Comparison of ENCODE assay signal across 9 cellular contexts in the genomic region with DNA sequence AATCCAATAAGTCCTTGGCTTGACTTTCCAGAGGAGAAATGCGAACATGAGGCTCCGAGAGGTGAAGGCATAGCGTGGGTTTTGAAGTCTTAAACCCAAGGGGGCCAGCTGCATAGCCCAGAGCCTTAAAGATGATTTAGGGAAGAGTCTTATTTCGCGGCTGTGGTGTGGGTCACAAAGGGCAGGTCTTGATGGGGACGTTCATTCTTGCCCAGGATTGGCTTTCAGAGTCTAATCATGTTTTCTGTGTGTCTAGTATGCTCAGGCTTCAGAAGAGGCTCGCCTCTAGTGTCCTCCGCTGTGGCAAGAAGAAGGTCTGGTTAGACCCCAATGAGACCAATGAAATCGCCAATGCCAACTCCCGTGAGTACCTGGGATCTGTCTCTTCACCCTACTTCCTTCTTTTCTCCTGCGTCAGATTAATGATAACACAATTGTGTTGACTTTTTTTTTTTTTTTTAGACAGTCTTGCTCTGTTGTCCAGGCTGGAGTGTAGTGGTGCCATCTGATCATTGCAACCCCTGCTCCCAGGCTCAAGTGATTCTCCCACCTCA. TPM values are rescaled to one million over a fixed set of nuclear protein-coding genes. Genes with fewer than 3 reads are reported as not detected.
DNase-seq lines count a peak whose midpoint lies in the region; ATAC-seq, FAIRE-seq and TF ChIP-seq lines count a peak whose summit lies in the region.
"Had no signal": no experiment of that assay in that cellular context is flagged by ENCODE, and none has a peak within 500 bp of the region (broad histone marks: within the 10 kb centered on the region; RNA-seq: fewer than 3 reads in every experiment).

No MANE protein-coding gene starts in this region.

- peak overlapping the region; percentile 99 to 100 for H3K27ac ChIP-seq in kidney (ENCODE audit: low read depth in 2 of 2, low read length in 2 of 2)
- peak overlapping the region; percentile 97 for H3K27ac ChIP-seq in testis

- H3K9me3 ChIP-seq in kidney (ENCODE audit: control insufficient read depth in 1 of 2, low read length in 2 of 2) = no peaks in the 10 kb centered on the region
- H3K9me3 ChIP-seq in testis = no peaks in the 10 kb centered on the region

- DNase-seq in activated CD4-positive, alpha-beta T cell treated with anti-CD3 and anti-CD28 coated beads for 36 hours = no peak
- no peak for DNase-seq in activated CD4-positive, alpha-beta T cell treated with anti-CD3 and anti-CD28 coated beads for 1 hour
- no peak for DNase-seq in activated T-helper 2 cell treated with anti-CD3 and anti-CD28 coated beads, Interferon-gamma antibody, Interleukin-2, Interleukin-4, amounts not matched to agents 10 μg/mL and 5 μg/mL and 100 μg/mL, durations not matched to agents 14 hours and 24 hours and 36 hours (ENCODE audit: low spot score)
- DNase-seq in kidney (no peak), testis (no peak), RKO (ENCODE audit: low spot score) (no peak)
- DNase-seq in stimulated activated CD4-positive, alpha-beta T cell treated with anti-CD3 and anti-CD28 coated beads, Interleukin-2, amount 100 ng/mL, for 48 hours = no peak

- POLR2A ChIA-PET in activated CD4-positive, alpha-beta T cell treated with anti-CD3 and anti-CD28 coated beads for 36 hours (lab: Charles Lee) = no interaction called here

- H3K9me3 Mint-ChIP-seq in activated CD4-positive, alpha-beta T cell treated with anti-CD3 and anti-CD28 coated beads for 36 hours (ENCODE audit: low read depth) = no peaks in the 10 kb centered on the region
- H3K9me3 Mint-ChIP-seq in activated T-helper 2 cell treated with anti-CD3 and anti-CD28 coated beads, Interferon-gamma antibody, Interleukin-2, Interleukin-4, amounts not matched to agents 10 μg/mL and 5 μg/mL and 100 μg/mL, durations not matched to agents 14 hours and 24 hours and 36 hours = no peaks in the 10 kb centered on the region

- H3K4me1 Mint-ChIP-seq in activated CD4-positive, alpha-beta T cell treated with anti-CD3 and anti-CD28 coated beads for 36 hours = peaks cover 51% of the 10 kb centered on the region
- peaks cover 34% of the 10 kb centered on the region for H3K4me1 Mint-ChIP-seq in activated T-helper 2 cell treated with anti-CD3 and anti-CD28 coated beads, Interferon-gamma antibody, Interleukin-2, Interleukin-4, amounts not matched to agents 10 μg/mL and 5 μg/mL and 100 μg/mL, durations not matched to agents 14 hours and 24 hours and 36 hours (ENCODE audit: low read depth)

- 23 to 31% methylated on average over 11 of the region's 11 CpGs for WGBS in testis, 2 donors

- peak overlapping the region; percentile 98 for H3K4me3 Mint-ChIP-seq in activated CD4-positive, alpha-beta T cell treated with anti-CD3 and anti-CD28 coated beads for 36 hours
- H3K4me3 Mint-ChIP-seq in activated T-helper 2 cell treated with anti-CD3 and anti-CD28 coated beads, Interferon-gamma antibody, Interleukin-2, Interleukin-4, amounts not matched to agents 10 μg/mL and 5 μg/mL and 100 μg/mL, durations not matched to agents 14 hours and 24 hours and 36 hours (ENCODE audit: low read depth) = peak overlapping the region; percentile 96

- peaks cover 53% of the 10 kb centered on the region for H3K36me3 Mint-ChIP-seq in activated CD4-positive, alpha-beta T cell treated with anti-CD3 and anti-CD28 coated beads for 36 hours (ENCODE audit: low read depth)
- peaks cover 56% of the 10 kb centered on the region for H3K36me3 Mint-ChIP-seq in activated T-helper 2 cell treated with anti-CD3 and anti-CD28 coated beads, Interferon-gamma antibody, Interleukin-2, Interleukin-4, amounts not matched to agents 10 μg/mL and 5 μg/mL and 100 μg/mL, durations not matched to agents 14 hours and 24 hours and 36 hours (ENCODE audit: low read depth)

- FAIRE-seq in kidney (lab: Jason Lieb, UNC) = no peak

- intact Hi-C loops in activated CD4-positive, alpha-beta T cell treated with anti-CD3 and anti-CD28 coated beads for 36 hours (cut with DNase I, micrococcal nuclease) = loop anchor here (1.0 to 10.0 kb wide), 7 partner anchors 47 to 500 kb away; partner anchors contain the start of genes CDK12 (in 2 of the 2), PPP1R1B (in 1 of the 2) and RPL23 (in 1 of the 2)
- intact Hi-C loops in activated T-helper 2 cell treated with anti-CD3 and anti-CD28 coated beads, Interferon-gamma antibody, Interleukin-2, Interleukin-4, amounts not matched to agents 10 μg/mL and 5 μg/mL and 100 μg/mL, durations not matched to agents 14 hours and 24 hours and 36 hours (cut with micrococcal nuclease) = no loop called here
- intact Hi-C loops in kidney (cut with DNase I) (no loop called here), testis (cut with DNase I; ENCODE audit: low total_unique reads) (no loop called here)

- H3K4me3 ChIP-seq in kidney (ENCODE audit: low read length in 2 of 2) = peak overlapping the region; percentile 96 to 98
- H3K4me3 ChIP-seq in testis = peak overlapping the region; percentile 83 to 92

- H3K36me3 ChIP-seq in kidney (ENCODE audit: control insufficient read depth in 1 of 2, insufficient read depth in 2 of 2, low read length in 2 of 2) (peaks cover 32 to 37% of the 10 kb centered on the region in 2 donors), testis (ENCODE audit: low read depth, missing control alignments) (no peaks in the 10 kb centered on the region)

- H3K27me3 Mint-ChIP-seq in activated CD4-positive, alpha-beta T cell treated with anti-CD3 and anti-CD28 coated beads for 36 hours = no peaks in the 10 kb centered on the region
- H3K27me3 Mint-ChIP-seq in activated T-helper 2 cell treated with anti-CD3 and anti-CD28 coated beads, Interferon-gamma antibody, Interleukin-2, Interleukin-4, amounts not matched to agents 10 μg/mL and 5 μg/mL and 100 μg/mL, durations not matched to agents 14 hours and 24 hours and 36 hours (ENCODE audit: low read depth) = no peaks in the 10 kb centered on the region

- H3K27ac Mint-ChIP-seq in activated CD4-positive, alpha-beta T cell treated with anti-CD3 and anti-CD28 coated beads for 36 hours = peak overlapping the region; percentile 100
- H3K27ac Mint-ChIP-seq in activated T-helper 2 cell treated with anti-CD3 and anti-CD28 coated beads, Interferon-gamma antibody, Interleukin-2, Interleukin-4, amounts not matched to agents 10 μg/mL and 5 μg/mL and 100 μg/mL, durations not matched to agents 14 hours and 24 hours and 36 hours = peak overlapping the region; percentile 98

- H3K4me1 ChIP-seq in kidney (ENCODE audit: control insufficient read depth in 1 of 2, insufficient read depth in 1 of 2, low read depth in 1 of 2, low read length in 2 of 2) (peaks cover 9 to 15% of the 10 kb centered on the region in 2 donors), testis (peaks cover 28% of the 10 kb centered on the region)

- ATAC-seq in activated CD4-positive, alpha-beta T cell treated with anti-CD3 and anti-CD28 coated beads for 36 hours = no peak
- ATAC-seq in HG02571 (IDR thresholded peaks at IDR 0.05; ENCODE audit: unreplicated experiment) = no peak

- H3K9ac ChIP-seq in kidney (ENCODE audit: low read length in 2 of 2) = peak overlapping the region; percentile 89 to 95

- no peak for TF ChIP-seq CTCF in kidney (IDR thresholded peaks at IDR 0.05; ENCODE audit: borderline replicate concordance, extremely low read depth, insufficient read depth)
- TF ChIP-seq CTCF in testis (IDR thresholded peaks at IDR 0.05) = no peak

- CTCF ChIA-PET in activated CD4-positive, alpha-beta T cell treated with anti-CD3 and anti-CD28 coated beads for 36 hours (lab: Charles Lee) = interaction anchor here (0.8 to 1.7 kb wide), 3 partner anchors 41 to 218 kb away, joined by 3 to 4 read pairs (median 4); no protein-coding TSS in a partner anchor

- no peak for TF ChIP-seq POLR2A in testis (IDR thresholded peaks at IDR 0.05)

- no peaks in the 10 kb centered on the region for H3K27me3 ChIP-seq in testis

RNA-seq across cellular contexts. Expression of gene RPL19, which starts 1.0 kb away (rescaled TPM):
- total RNA-seq in activated CD4-positive, alpha-beta T cell treated with anti-CD3 and anti-CD28 coated beads for 36 hours = 1,000 to 10,000 TPM; 2,801 to 2,985 TPM
- 2,315 and 2,339 TPM in 2 replicates for total RNA-seq in activated T-helper 2 cell treated with anti-CD3 and anti-CD28 coated beads, Interferon-gamma antibody, Interleukin-2, Interleukin-4, amounts not matched to agents 10 μg/mL and 5 μg/mL and 100 μg/mL, durations not matched to agents 14 hours and 24 hours and 36 hours
- 1,460 TPM for total RNA-seq in kidney
- polyA plus RNA-seq in kidney (ENCODE audit: insufficient read depth, low read depth, low replicate concordance) = 2,512 TPM
- total RNA-seq in testis = 1,000 to 10,000 TPM in 1 of 2 donors, 100 to 1,000 TPM in 1; 954 to 1,719 TPM
- 1,741 TPM for polyA plus RNA-seq in testis (ENCODE audit: insufficient read depth, low read depth, low replicate concordance)

RNA-seq across cellular contexts. Expression of gene CACNB1, which starts 3.6 kb away (rescaled TPM):
- 10 to 100 TPM; 11.8 to 12.3 TPM for total RNA-seq in activated CD4-positive, alpha-beta T cell treated with anti-CD3 and anti-CD28 coated beads for 36 hours
- total RNA-seq in activated T-helper 2 cell treated with anti-CD3 and anti-CD28 coated beads, Interferon-gamma antibody, Interleukin-2, Interleukin-4, amounts not matched to agents 10 μg/mL and 5 μg/mL and 100 μg/mL, durations not matched to agents 14 hours and 24 hours and 36 hours = 21.1 and 24.1 TPM in 2 replicates
- total RNA-seq in kidney (9.9 TPM), testis (10 to 100 TPM; 18.1 to 19.8 TPM)
- polyA plus RNA-seq in kidney (ENCODE audit: insufficient read depth, low read depth, low replicate concordance) (1.4 TPM), testis (ENCODE audit: insufficient read depth, low read depth, low replicate concordance) (11.3 TPM)

RNA-seq across cellular contexts. Expression of gene STAC2, which starts 24.7 kb away (rescaled TPM):
- total RNA-seq in activated CD4-positive, alpha-beta T cell treated with anti-CD3 and anti-CD28 coated beads for 36 hours = not detected
- not detected in 2 replicates for total RNA-seq in activated T-helper 2 cell treated with anti-CD3 and anti-CD28 coated beads, Interferon-gamma antibody, Interleukin-2, Interleukin-4, amounts not matched to agents 10 μg/mL and 5 μg/mL and 100 μg/mL, durations not matched to agents 14 hours and 24 hours and 36 hours
- total RNA-seq in kidney = 15.3 TPM
- 18.9 TPM for polyA plus RNA-seq in kidney (ENCODE audit: insufficient read depth, low read depth, low replicate concordance)
- under 1 TPM; 0.24 to 0.37 TPM for total RNA-seq in testis
- 1.1 TPM for polyA plus RNA-seq in testis (ENCODE audit: insufficient read depth, low read depth, low replicate concordance)

RNA-seq across cellular contexts. Expression of gene ARL5C, which starts 35.1 kb away (rescaled TPM):
- not detected for total RNA-seq in activated CD4-positive, alpha-beta T cell treated with anti-CD3 and anti-CD28 coated beads for 36 hours
- total RNA-seq in activated T-helper 2 cell treated with anti-CD3 and anti-CD28 coated beads, Interferon-gamma antibody, Interleukin-2, Interleukin-4, amounts not matched to agents 10 μg/mL and 5 μg/mL and 100 μg/mL, durations not matched to agents 14 hours and 24 hours and 36 hours = 0.07 TPM in 1 of 2 replicates, not detected in the other
- total RNA-seq in kidney (not detected), testis (not detected)
- polyA plus RNA-seq in kidney (ENCODE audit: insufficient read depth, low read depth, low replicate concordance) (not detected), testis (ENCODE audit: insufficient read depth, low read depth, low replicate concordance) (not detected)
- total RNA-seq: renal cortical epithelial cell had no signal

RNA-seq across cellular contexts. Expression of gene PLXDC1, which starts 49.6 kb away (rescaled TPM):
- total RNA-seq in activated CD4-positive, alpha-beta T cell treated with anti-CD3 and anti-CD28 coated beads for 36 hours = 1 to 10 TPM; 1.2 to 2.4 TPM
- total RNA-seq in activated T-helper 2 cell treated with anti-CD3 and anti-CD28 coated beads, Interferon-gamma antibody, Interleukin-2, Interleukin-4, amounts not matched to agents 10 μg/mL and 5 μg/mL and 100 μg/mL, durations not matched to agents 14 hours and 24 hours and 36 hours = 0.46 and 1.0 TPM in 2 replicates
- total RNA-seq in kidney (11.1 TPM), testis (10 to 100 TPM in 1 of 2 donors, 1 to 10 TPM in 1; 9.6 to 14.8 TPM)
- polyA plus RNA-seq in kidney (ENCODE audit: insufficient read depth, low read depth, low replicate concordance) (4.5 TPM), testis (ENCODE audit: insufficient read depth, low read depth, low replicate concordance) (40.5 TPM)
- total RNA-seq: renal cortical epithelial cell had no signal

Comparison
In these comparisons a context has a peak if more than half of its experiments do, and no peak if none do; other contexts are left out.
1. RNA of gene STAC2, which starts 24.7 kb away (total RNA-seq): 15.3 TPM in kidney (single experiment); 0.24 to 0.37 TPM in testis, not detected in activated T-helper 2 cell treated with anti-CD3 and anti-CD28 coated beads, Interferon-gamma antibody, Interleukin-2, Interleukin-4, amounts not matched to agents 10 μg/mL and 5 μg/mL and 100 μg/mL, durations not matched to agents 14 hours and 24 hours and 36 hours and not detected in activated CD4-positive, alpha-beta T cell treated with anti-CD3 and anti-CD28 coated beads for 36 hours; every median in the first group is over 10 times any median in the second.
2. intact Hi-C loops: an anchor here in activated CD4-positive, alpha-beta T cell treated with anti-CD3 and anti-CD28 coated beads for 36 hours (1.0 to 10.0 kb wide); none called in activated T-helper 2 cell treated with anti-CD3 and anti-CD28 coated beads, Interferon-gamma antibody, Interleukin-2, Interleukin-4, amounts not matched to agents 10 μg/mL and 5 μg/mL and 100 μg/mL, durations not matched to agents 14 hours and 24 hours and 36 hours, kidney and testis.